22 cellular contexts compared by ENCODE assay signal in the genomic region with DNA sequence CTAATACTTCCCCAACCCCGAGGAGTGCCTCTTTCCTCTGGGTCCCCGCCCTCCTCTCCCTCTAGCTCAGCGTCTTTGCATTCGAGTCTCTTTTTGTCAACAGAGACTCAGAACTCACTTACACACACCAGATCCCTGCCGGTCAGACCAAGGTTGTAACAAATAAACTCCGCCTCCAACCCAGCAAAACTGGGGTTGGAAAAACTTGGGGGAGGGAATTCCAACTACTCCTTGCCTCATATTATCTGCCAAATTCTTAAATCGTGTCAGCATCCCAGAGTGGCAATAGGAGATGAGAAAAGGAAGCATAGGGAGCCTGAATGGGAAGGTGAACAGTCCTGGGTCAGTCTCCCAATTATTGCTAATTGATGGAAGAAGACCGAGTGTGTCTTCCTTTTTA. TPM values are rescaled to one million over a fixed set of nuclear protein-coding genes. Genes with fewer than 3 reads are reported as not detected.
DNase-seq lines count a peak whose midpoint lies in the region; TF ChIP-seq lines count a peak whose summit lies in the region.
"Had no signal": no experiment of that assay in that cellular context is flagged by ENCODE, and none has a peak within 500 bp of the region (broad histone marks: within the 10 kb centered on the region; RNA-seq: fewer than 3 reads in every experiment).

A gene (minus strand): TSS at position 101 of the 400 bp plus-strand sequence. CDS start 726 bp downstream, outside the sequence.

- H3K4me3 ChIP-seq in hepatocyte = no peak within 1 kb of the TSS
- H3K4me3 ChIP-seq in Caco-2 (ENCODE audit: low read depth, low read length) = no peak within 1 kb of the TSS
- H3K4me3 ChIP-seq: gastrocnemius medialis, left ventricle myocardium inferior, psoas muscle, skin epidermis, transverse colon had no signal

- H4K20me1 ChIP-seq in H9 (ENCODE audit: control insufficient read depth, insufficient read depth, insufficient read length) = no peaks in the 10 kb centered on the region
- no peaks in the 10 kb centered on the region for H4K20me1 ChIP-seq in hepatocyte (ENCODE audit: insufficient read depth, poor library complexity, severe bottlenecking)

- peaks cover 39% of the 10 kb centered on the region for H3K27me3 Mint-ChIP-seq in H9 (ENCODE audit: low read depth)
- H3K27me3 Mint-ChIP-seq in Caco-2 (ENCODE audit: insufficient read depth, unreplicated experiment) = peaks cover 3% of the 10 kb centered on the region

- no peak within 1 kb of the TSS for H2AK5ac ChIP-seq in H9 (ENCODE audit: insufficient read length, low read length)

- H3K4me3 Mint-ChIP-seq in H9 (peak within 1 kb of the TSS; percentile 73 to 79), Caco-2 (ENCODE audit: unreplicated experiment) (no peak within 1 kb of the TSS)
- H3K4me3 Mint-ChIP-seq: activated CD4-positive, alpha-beta memory T cell treated with anti-CD3 and anti-CD28 coated beads, Interleukin-2, amount 10 ng/mL, durations not matched to agents 7 days and 5 days had no signal

- H2BK20ac ChIP-seq in H9 (ENCODE audit: low read depth, low read length, poor library complexity, severe bottlenecking) = no peak within 1 kb of the TSS

- H3K9me3 Mint-ChIP-seq in H9 (peaks cover 8 to 15% of the 10 kb centered on the region in 2 experiments; a peak in 4 of 5 replicates), Caco-2 (ENCODE audit: unreplicated experiment) (peaks cover 19% of the 10 kb centered on the region)
- H3K9me3 Mint-ChIP-seq: nephron had no signal

- no peak within 1 kb of the TSS for H4K5ac ChIP-seq in H9 (ENCODE audit: insufficient read length, low read depth, low read length)

- no peak within 1 kb of the TSS for H3K27ac Mint-ChIP-seq in H9
- no peak within 1 kb of the TSS for H3K27ac Mint-ChIP-seq in Caco-2 (ENCODE audit: unreplicated experiment)
- H3K27ac Mint-ChIP-seq: activated CD4-positive, alpha-beta memory T cell treated with anti-CD3 and anti-CD28 coated beads, Interleukin-2, amount 10 ng/mL, durations not matched to agents 7 days and 5 days; nephron; stimulated activated naive CD8-positive, alpha-beta T cell treated with anti-CD3 and anti-CD28 coated beads, Interleukin-15, amount 100 ng/mL, for 72 hours had no signal

- H3K9me3 ChIP-seq in H9 (ENCODE audit: control insufficient read depth, low read depth, low read length) (no peaks in the 10 kb centered on the region), hepatocyte (ENCODE audit: low read depth) (no peaks in the 10 kb centered on the region), Caco-2 (no peaks in the 10 kb centered on the region)
- H3K9me3 ChIP-seq: gastrocnemius medialis, left ventricle myocardium inferior, psoas muscle, transverse colon had no signal

- H2BK5ac ChIP-seq in H9 (ENCODE audit: insufficient read length, low read length) = no peak within 1 kb of the TSS

- POLR2A ChIA-PET in Caco-2 (lab: Charles Lee) = no interaction called here

- no peak within 1 kb of the TSS for H3K4ac ChIP-seq in H9 (ENCODE audit: low read depth, low read length)

- H3K4me1 ChIP-seq in H9 (ENCODE audit: insufficient read depth, low read length) = no peaks in the 10 kb centered on the region; the same call in 1 of the 2 replicates
- H3K4me1 ChIP-seq in hepatocyte (ENCODE audit: insufficient read depth) = no peaks in the 10 kb centered on the region
- H3K4me1 ChIP-seq in Caco-2 = no peaks in the 10 kb centered on the region
- H3K4me1 ChIP-seq: gastrocnemius medialis, left ventricle myocardium inferior, psoas muscle, transverse colon had no signal

- no TSS peak for BruUV-seq in Caco-2 (replicated peaks; lab: Mats Ljungman, UMichigan)

- H3K18ac ChIP-seq in H9 (ENCODE audit: insufficient read length, low read depth, low read length) = peak within 1 kb of the TSS; percentile 7

- H3K23me2 ChIP-seq in H9 (ENCODE audit: insufficient read length, low read depth, low read length, poor library complexity, severe bottlenecking) = peaks cover 38% of the 10 kb centered on the region

- H3K27ac ChIP-seq in H9 (ENCODE audit: insufficient read length, low read depth, low read length) = no peak within 1 kb of the TSS
- H3K27ac ChIP-seq in hepatocyte = no peak within 1 kb of the TSS
- H3K27ac ChIP-seq: gastrocnemius medialis, HL-60, left ventricle myocardium inferior, psoas muscle, RWPE1, skin epidermis, transverse colon had no signal

- intact Hi-C loops in Caco-2 (cut with micrococcal nuclease; ENCODE audit: unreplicated experiment) = no loop called here

- CTCF ChIA-PET in Caco-2 (lab: Charles Lee) = no interaction called here

- H3K4me1 Mint-ChIP-seq in H9 (peaks cover 39 to 48% of the 10 kb centered on the region in 2 experiments), Caco-2 (ENCODE audit: low read depth, unreplicated experiment) (no peaks in the 10 kb centered on the region)
- H3K4me1 Mint-ChIP-seq: activated CD4-positive, alpha-beta memory T cell treated with anti-CD3 and anti-CD28 coated beads, Interleukin-2, amount 10 ng/mL, durations not matched to agents 7 days and 5 days; stimulated activated naive CD8-positive, alpha-beta T cell treated with anti-CD3 and anti-CD28 coated beads, Interleukin-15, amount 100 ng/mL, for 72 hours had no signal

- H3K79me1 ChIP-seq in H9 (ENCODE audit: insufficient read depth, low read depth, low read length, poor library complexity, severe bottlenecking) = no peaks in the 10 kb centered on the region

- no peak within 1 kb of the TSS for H3K14ac ChIP-seq in H9 (ENCODE audit: insufficient read depth, low read length)

- H3K56ac ChIP-seq in H9 (ENCODE audit: insufficient read length, low read depth, low read length) = no peak within 1 kb of the TSS

- no peak within 1 kb of the TSS for H3K23ac ChIP-seq in H9 (ENCODE audit: insufficient read length, low read depth, low read length)

- no peaks in the 10 kb centered on the region for H3K79me2 ChIP-seq in H9 (ENCODE audit: insufficient read depth, low read length)
- no peaks in the 10 kb centered on the region for H3K79me2 ChIP-seq in hepatocyte

- no peak for TF ChIP-seq CTCF in H9 (conservative IDR thresholded peaks at IDR 0.05)
- no peak for TF ChIP-seq CTCF in hepatocyte (IDR thresholded peaks at IDR 0.05; ENCODE audit: poor library complexity)
- no peak for TF ChIP-seq CTCF in Caco-2 (IDR thresholded peaks at IDR 0.05; ENCODE audit: insufficient read depth in 1 of 2, low read depth in 1 of 2, low read length in 1 of 2, severe bottlenecking in 1 of 2, unreplicated experiment in 1 of 2)

- H3K9me2 ChIP-seq in hepatocyte (replicated peaks; ENCODE audit: insufficient read depth) = no peaks in the 10 kb centered on the region

- DNase-seq in H9 (no peak), NCI-H748 treated with DMSO at 0.1 percent for 48 hours (lab: John Stamatoyannopoulos, UW) (peak; percentile 6), hepatocyte (ENCODE audit: low spot score) (no peak), occipital lobe (lab: John Stamatoyannopoulos, UW) (no peak), NCI-H2107 treated with DMSO at 0.1 percent for 48 hours (lab: John Stamatoyannopoulos, UW; ENCODE audit: unreplicated experiment) (no peak), GDM1 (lab: John Stamatoyannopoulos, UW) (no peak), Caco-2 (no peak)
- DNase-seq: activated CD4-positive, CD25-positive, alpha-beta regulatory T cell; activated naive CD4-positive, alpha-beta T cell; central memory CD4-positive, alpha-beta T cell; gastrocnemius medialis; left ventricle myocardium inferior; psoas muscle; stimulated activated CD4-positive, alpha-beta T cell treated with anti-CD3 and anti-CD28 coated beads, Interleukin-4, amount 100 ng/mL, for 1 hour; transverse colon had no signal

- peaks cover 0 to 14% (median 0%) of the 10 kb centered on the region in 3 experiments; a peak in 3 of 7 replicates for H3K36me3 Mint-ChIP-seq in H9 (ENCODE audit: insufficient read depth in 1 of 3, low read depth in 3 of 3)
- H3K36me3 Mint-ChIP-seq in Caco-2 (ENCODE audit: insufficient read depth, unreplicated experiment) = no peaks in the 10 kb centered on the region

- no peak within 1 kb of the TSS for H2BK15ac ChIP-seq in H9 (ENCODE audit: low read depth, low read length)

- H4K8ac ChIP-seq in H9 (replicated peaks; ENCODE audit: insufficient read length, low read depth, low read length) = no peak within 1 kb of the TSS

- no CpG with 5 or more reads among the region's 8 CpGs for WGBS in H9 (ENCODE audit: extremely low coverage, insufficient read length, low lambda C conversion rate)
- WGBS in hepatocyte (ENCODE audit: low lambda C conversion rate, missing lambda C conversion rate) = 1% methylated on average over 8 of the region's 8 CpGs

- no peak within 1 kb of the TSS for H3T11ph ChIP-seq in H9 (ENCODE audit: low read length)

- H3K9ac ChIP-seq in H9 (ENCODE audit: extremely low read depth, insufficient read length, low read length) = no peak within 1 kb of the TSS

- H3K27me3 ChIP-seq in H9 (ENCODE audit: insufficient read depth, low read length) (peaks cover 5% of the 10 kb centered on the region; the same call in 1 of the 2 replicates), hepatocyte (peaks cover 52% of the 10 kb centered on the region), Caco-2 (replicated peaks; ENCODE audit: control insufficient read depth, insufficient read depth, low read length) (no peaks in the 10 kb centered on the region)

- H4K91ac ChIP-seq in H9 (ENCODE audit: insufficient read length, low read depth, low read length) = no peak within 1 kb of the TSS

- H3K36me3 ChIP-seq in hepatocyte (replicated peaks; ENCODE audit: insufficient read depth, low read depth) (no peaks in the 10 kb centered on the region), Caco-2 (ENCODE audit: control insufficient read depth, insufficient read depth, low read length) (no peaks in the 10 kb centered on the region)
- H3K36me3 ChIP-seq: gastrocnemius medialis, left ventricle myocardium inferior, transverse colon had no signal

- no peak within 1 kb of the TSS for H2BK12ac ChIP-seq in H9 (ENCODE audit: insufficient read length, low read depth, low read length)

- H2AFZ ChIP-seq in H9 (ENCODE audit: low read length) (no peak within 1 kb of the TSS), hepatocyte (no peak within 1 kb of the TSS)

- H3K4me2 ChIP-seq in H9 (ENCODE audit: insufficient read depth, insufficient read length, low read length) (peak within 1 kb of the TSS; percentile 75), hepatocyte (peak within 1 kb of the TSS; percentile 62)

- no peak within 1 kb of the TSS for H2BK120ac ChIP-seq in H9 (ENCODE audit: low read depth, low read length, poor library complexity, severe bottlenecking)

RNA-seq across cellular contexts. Expression of the gene that starts here (rescaled TPM):
- total RNA-seq in H9 (2021) = 0.55 and 0.79 TPM in 2 replicates
- total RNA-seq in hepatocyte = 0.20 and 0.57 TPM in 2 replicates
- 0.19 TPM in 1 of 2 replicates, not detected in the other for polyA plus RNA-seq in hepatocyte
- 18.2 TPM for total RNA-seq in occipital lobe
- total RNA-seq in Caco-2 (2022) = not detected in 2 replicates
- total RNA-seq: activated CD4-positive, alpha-beta memory T cell treated with anti-CD3 and anti-CD28 coated beads, Interleukin-2, amount 10 ng/mL, durations not matched to agents 7 days and 5 days; gastrocnemius medialis; left ventricle myocardium inferior; psoas muscle; transverse colon had no signal
- polyA plus RNA-seq: esophagus, psoas muscle had no signal

Comparison
In these comparisons a context has a peak if more than half of its experiments do, and no peak if none do; other contexts are left out.
1. RNA of the gene that starts here (total RNA-seq): 18.2 TPM in occipital lobe (single experiment); 0.55 to 0.79 TPM in H9, 0.20 to 0.57 TPM in hepatocyte and not detected in Caco-2; every median in the first group is over 10 times any median in the second.